In the genomic region with DNA sequence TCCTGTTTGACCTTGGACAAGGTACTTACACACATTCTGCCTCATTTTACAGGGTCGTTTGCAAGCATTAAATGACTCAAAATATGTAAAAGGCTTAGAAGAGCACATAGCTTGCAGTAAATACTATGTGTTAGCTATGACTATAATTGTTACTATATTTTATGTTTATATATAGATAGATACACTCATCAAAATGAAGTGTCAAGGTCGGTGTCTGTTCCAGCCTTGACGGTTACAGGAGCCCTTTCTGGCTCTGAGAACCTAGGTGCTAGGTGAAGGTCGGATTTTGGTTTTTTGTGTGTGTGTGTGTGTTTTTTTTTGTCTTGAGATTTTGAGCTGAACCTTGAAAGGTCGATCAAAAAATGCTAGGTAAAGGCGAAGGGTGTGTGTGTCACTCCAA, we compare ENCODE assay signal across 36 cellular contexts. TPM values are rescaled to one million over a fixed set of nuclear protein-coding genes. Genes with fewer than 3 reads are reported as not detected.
"Had no signal": no experiment of that assay in that cellular context is flagged by ENCODE, and none has a peak within 500 bp of the region (broad histone marks: within the 10 kb centered on the region; RNA-seq: fewer than 3 reads in every experiment).

No MANE protein-coding gene starts in this region.

- H3K27ac Mint-ChIP-seq: activated CD4-positive, alpha-beta memory T cell treated with anti-CD3 and anti-CD28 coated beads, Interleukin-2, amount 10 ng/mL, durations not matched to agents 7 days and 5 days; activated CD4-positive, alpha-beta T cell treated with anti-CD3 and anti-CD28 coated beads, Interleukin-2, amount 10 ng/mL, durations not matched to agents 7 days and 5 days; activated naive CD4-positive, alpha-beta T cell treated with anti-CD3 and anti-CD28 coated beads for 36 hours; activated naive CD4-positive, alpha-beta T cell treated with anti-CD3 and anti-CD28 coated beads, Interleukin-2, amount 50 U/mL, for 24 hours; activated naive CD8-positive, alpha-beta T cell treated with anti-CD3 and anti-CD28 coated beads for 36 hours; activated naive CD8-positive, alpha-beta T cell treated with anti-CD3 and anti-CD28 coated beads, Interleukin-2, amount 50 U/mL, for 24 hours; activated T-cell treated with anti-CD3 and anti-CD28 coated beads, Interleukin-2, amount 50 U/mL, for 24 hours; activated T-cell treated with anti-CD3 and anti-CD28 coated beads, Interleukin-2, amount 50 U/mL, for 72 hours; activated T-helper 2 cell treated with anti-CD3 and anti-CD28 coated beads, Interferon-gamma antibody, Interleukin-2, Interleukin-4, amounts not matched to agents 10 μg/mL and 5 μg/mL and 100 μg/mL, durations not matched to agents 14 hours and 24 hours and 36 hours; effector memory CD8-positive, alpha-beta T cell; T-cell; T-helper 17 cell; T-helper 2 cell treated with Interferon-gamma antibody and Interleukin-4, amounts not matched to agents 5 μg/mL and 100 μg/mL, for 36 hours; WTC11 had no signal

- H3K27ac ChIP-seq: adrenal gland, body of pancreas, esophagus muscularis mucosa, foreskin keratinocyte, VCaP had no signal

- DNase-seq: activated CD4-positive, alpha-beta memory T cell treated with anti-CD3 and anti-CD28 coated beads, Interleukin-2, amount 10 ng/mL, durations not matched to agents 7 days and 5 days; activated CD4-positive, alpha-beta T cell treated with anti-CD3 and anti-CD28 coated beads for 1 hour; activated CD4-positive, alpha-beta T cell treated with anti-CD3 and anti-CD28 coated beads for 4 hours; activated CD4-positive, alpha-beta T cell treated with anti-CD3 and anti-CD28 coated beads, Interleukin-2, amount 10 ng/mL, durations not matched to agents 7 days and 5 days; activated CD4-positive, alpha-beta T cell treated with anti-CD3 and anti-CD28 coated beads, Interleukin-2, amount 50 U/mL, for 4 hours; activated CD8-positive, alpha-beta memory T cell treated with anti-CD3 and anti-CD28 coated beads, Interleukin-2, amount 50 U/mL, for 48 hours; activated effector memory CD4-positive, alpha-beta T cell treated with anti-CD3 and anti-CD28 coated beads, Interleukin-2, amount 50 U/mL, for 16 hours; activated naive CD4-positive, alpha-beta T cell treated with anti-CD3 and anti-CD28 coated beads for 36 hours; activated naive CD8-positive, alpha-beta T cell treated with anti-CD3 and anti-CD28 coated beads for 36 hours; activated naive CD8-positive, alpha-beta T cell treated with anti-CD3 and anti-CD28 coated beads, Interleukin-2, amount 50 U/mL, for 24 hours; activated T-cell treated with anti-CD3 and anti-CD28 coated beads for 4 hours; activated T-cell treated with anti-CD3 and anti-CD28 coated beads, Interleukin-2, amount 50 U/mL, for 24 hours; activated T-cell treated with anti-CD3 and anti-CD28 coated beads, Interleukin-2, amount 50 U/mL, for 72 hours; adrenal gland; amygdala; aorta; body of pancreas; caudate nucleus; cortex of kidney; dermis blood vessel endothelial cell; effector CD4-positive, alpha-beta T cell; effector memory CD8-positive, alpha-beta T cell; erythroblast; foreskin keratinocyte; gastrocnemius medialis; glutamatergic neuron; SW 1271; T-cell; T-helper 17 cell; T1000 had no signal

- H3K4me1 Mint-ChIP-seq: activated CD4-positive, alpha-beta T cell treated with anti-CD3 and anti-CD28 coated beads, Interleukin-2, amount 10 ng/mL, durations not matched to agents 7 days and 5 days; activated naive CD4-positive, alpha-beta T cell treated with anti-CD3 and anti-CD28 coated beads, Interleukin-2, amount 50 U/mL, for 24 hours; activated naive CD8-positive, alpha-beta T cell treated with anti-CD3 and anti-CD28 coated beads for 36 hours; activated naive CD8-positive, alpha-beta T cell treated with anti-CD3 and anti-CD28 coated beads, Interleukin-2, amount 50 U/mL, for 24 hours; T-cell; WTC11 had no signal

- H3K9me3 ChIP-seq: adrenal gland, body of pancreas, esophagus muscularis mucosa, gastrocnemius medialis had no signal

- ATAC-seq: activated naive CD8-positive, alpha-beta T cell treated with anti-CD3 and anti-CD28 coated beads, Interleukin-2, amount 50 U/mL, for 24 hours; activated T-cell treated with anti-CD3 and anti-CD28 coated beads, Interleukin-2, amount 50 U/mL, for 72 hours; body of pancreas; effector memory CD8-positive, alpha-beta T cell; foreskin keratinocyte; gastrocnemius medialis; T-cell; T-helper 17 cell; WTC11 had no signal

- H3K4me3 Mint-ChIP-seq: activated CD4-positive, alpha-beta memory T cell treated with anti-CD3 and anti-CD28 coated beads, Interleukin-2, amount 10 ng/mL, durations not matched to agents 7 days and 5 days; activated CD4-positive, alpha-beta T cell treated with anti-CD3 and anti-CD28 coated beads, Interleukin-2, amount 10 ng/mL, durations not matched to agents 7 days and 5 days; activated naive CD4-positive, alpha-beta T cell treated with anti-CD3 and anti-CD28 coated beads for 36 hours; activated naive CD4-positive, alpha-beta T cell treated with anti-CD3 and anti-CD28 coated beads, Interleukin-2, amount 50 U/mL, for 24 hours; activated naive CD8-positive, alpha-beta T cell treated with anti-CD3 and anti-CD28 coated beads for 36 hours; activated naive CD8-positive, alpha-beta T cell treated with anti-CD3 and anti-CD28 coated beads, Interleukin-2, amount 50 U/mL, for 24 hours; activated T-cell treated with anti-CD3 and anti-CD28 coated beads, Interleukin-2, amount 50 U/mL, for 24 hours; activated T-cell treated with anti-CD3 and anti-CD28 coated beads, Interleukin-2, amount 50 U/mL, for 72 hours; effector memory CD8-positive, alpha-beta T cell; T-cell; T-helper 17 cell; T-helper 2 cell treated with Interferon-gamma antibody and Interleukin-4, amounts not matched to agents 5 μg/mL and 100 μg/mL, for 36 hours; WTC11 had no signal

- H3K4me3 ChIP-seq: adrenal gland, body of pancreas, esophagus muscularis mucosa, gastrocnemius medialis had no signal

- H3K9me3 Mint-ChIP-seq: activated CD4-positive, alpha-beta memory T cell treated with anti-CD3 and anti-CD28 coated beads, Interleukin-2, amount 10 ng/mL, durations not matched to agents 7 days and 5 days; activated CD4-positive, alpha-beta T cell treated with anti-CD3 and anti-CD28 coated beads, Interleukin-2, amount 10 ng/mL, durations not matched to agents 7 days and 5 days; activated naive CD4-positive, alpha-beta T cell treated with anti-CD3 and anti-CD28 coated beads for 36 hours; activated naive CD4-positive, alpha-beta T cell treated with anti-CD3 and anti-CD28 coated beads, Interleukin-2, amount 50 U/mL, for 24 hours; activated naive CD8-positive, alpha-beta T cell treated with anti-CD3 and anti-CD28 coated beads for 36 hours; activated naive CD8-positive, alpha-beta T cell treated with anti-CD3 and anti-CD28 coated beads, Interleukin-2, amount 50 U/mL, for 24 hours; activated T-cell treated with anti-CD3 and anti-CD28 coated beads, Interleukin-2, amount 50 U/mL, for 24 hours; activated T-cell treated with anti-CD3 and anti-CD28 coated beads, Interleukin-2, amount 50 U/mL, for 72 hours; activated T-helper 2 cell treated with anti-CD3 and anti-CD28 coated beads, Interferon-gamma antibody, Interleukin-2, Interleukin-4, amounts not matched to agents 10 μg/mL and 5 μg/mL and 100 μg/mL, durations not matched to agents 14 hours and 24 hours and 36 hours; effector memory CD8-positive, alpha-beta T cell; T-cell; T-helper 2 cell treated with Interferon-gamma antibody and Interleukin-4, amounts not matched to agents 5 μg/mL and 100 μg/mL, for 36 hours had no signal

- H3K27me3 ChIP-seq: adrenal gland, body of pancreas, esophagus muscularis mucosa, foreskin keratinocyte, gastrocnemius medialis had no signal

- H3K4me1 ChIP-seq: body of pancreas, foreskin keratinocyte had no signal

- H3K27me3 Mint-ChIP-seq: activated CD4-positive, alpha-beta memory T cell treated with anti-CD3 and anti-CD28 coated beads, Interleukin-2, amount 10 ng/mL, durations not matched to agents 7 days and 5 days; activated CD4-positive, alpha-beta T cell treated with anti-CD3 and anti-CD28 coated beads, Interleukin-2, amount 10 ng/mL, durations not matched to agents 7 days and 5 days; activated naive CD4-positive, alpha-beta T cell treated with anti-CD3 and anti-CD28 coated beads, Interleukin-2, amount 50 U/mL, for 24 hours; activated naive CD8-positive, alpha-beta T cell treated with anti-CD3 and anti-CD28 coated beads for 36 hours; activated naive CD8-positive, alpha-beta T cell treated with anti-CD3 and anti-CD28 coated beads, Interleukin-2, amount 50 U/mL, for 24 hours; activated T-cell treated with anti-CD3 and anti-CD28 coated beads, Interleukin-2, amount 50 U/mL, for 24 hours; effector memory CD8-positive, alpha-beta T cell; T-cell; T-helper 17 cell had no signal

RNA-seq across cellular contexts. Expression of a gene that starts 47.3 kb away (rescaled TPM):
- total RNA-seq: activated CD4-positive, alpha-beta memory T cell treated with anti-CD3 and anti-CD28 coated beads, Interleukin-2, amount 10 ng/mL, durations not matched to agents 7 days and 5 days; activated CD4-positive, alpha-beta T cell treated with anti-CD3 and anti-CD28 coated beads, Interleukin-2, amount 10 ng/mL, durations not matched to agents 7 days and 5 days; activated naive CD4-positive, alpha-beta T cell treated with anti-CD3 and anti-CD28 coated beads for 36 hours; activated naive CD8-positive, alpha-beta T cell treated with anti-CD3 and anti-CD28 coated beads for 36 hours; activated T-cell treated with anti-CD3 and anti-CD28 coated beads, Interleukin-2, amount 50 U/mL, for 72 hours; activated T-helper 2 cell treated with anti-CD3 and anti-CD28 coated beads, Interferon-gamma antibody, Interleukin-2, Interleukin-4, amounts not matched to agents 10 μg/mL and 5 μg/mL and 100 μg/mL, durations not matched to agents 14 hours and 24 hours and 36 hours; adrenal gland; aorta; body of pancreas; dermis blood vessel endothelial cell; esophagus muscularis mucosa; gastrocnemius medialis; T-cell; T-helper 17 cell had no signal
